ENCODE assay signal across 7 cellular contexts in the genomic region with DNA sequence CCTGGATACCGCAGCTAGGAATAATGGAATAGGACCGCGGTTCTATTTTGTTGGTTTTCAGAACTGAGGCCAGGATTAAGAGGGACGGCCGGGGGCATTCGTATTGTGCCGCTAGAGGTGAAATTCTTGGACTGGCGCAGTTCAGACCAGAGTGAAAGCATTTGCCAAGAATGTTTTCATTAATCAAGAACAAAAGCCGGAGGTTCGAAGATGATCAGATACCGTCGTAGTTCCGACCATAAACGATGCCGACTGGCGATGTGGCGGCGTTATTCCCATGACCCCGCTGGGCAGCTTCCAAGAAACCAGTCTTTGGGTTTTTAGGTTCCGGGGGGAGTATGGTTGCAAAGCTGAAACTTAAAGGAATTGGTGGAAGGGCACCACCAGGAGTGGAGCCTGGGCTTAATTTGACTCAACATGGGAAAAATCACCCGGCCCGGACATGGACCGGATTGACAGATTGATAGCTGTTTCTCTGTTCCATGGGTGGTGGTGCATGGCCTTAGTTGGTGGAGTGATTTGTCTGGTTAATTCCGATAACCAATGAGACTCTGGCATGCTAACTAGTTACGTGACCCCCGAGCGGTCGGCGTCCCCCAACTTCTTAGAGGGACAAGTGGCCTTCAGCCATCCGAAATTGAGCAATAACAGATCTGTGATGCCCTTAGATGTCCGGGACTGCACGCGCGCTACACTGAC.
DNase-seq lines count a peak whose midpoint lies in the region; ATAC-seq and TF ChIP-seq lines count a peak whose summit lies in the region.
"Not testable (repeated sequence)": the region's sequence is repeated elsewhere in the genome, so short reads cannot be mapped to it uniquely, and the experiment has no call there.

No MANE protein-coding gene starts in this region.

- ATAC-seq in RWPE2 (ENCODE audit: low read depth) = not testable (repeated sequence)

- H3K79me1 ChIP-seq in mesenchymal stem cell (replicated peaks; ENCODE audit: low read length, poor library complexity, severe bottlenecking) = not testable (repeated sequence)

- H3K27ac ChIP-seq in BLaER1; RWPE2 (ENCODE audit: poor library complexity, severe bottlenecking); fibroblast of lung (ENCODE audit: insufficient read depth, low read length); mesenchymal stem cell (ENCODE audit: low read length, poor library complexity, severe bottlenecking); osteoblast (ENCODE audit: low read depth, low read length): not testable (repeated sequence)

- H3K27me3 ChIP-seq in BLaER1; RWPE2 (ENCODE audit: insufficient read depth, poor library complexity, severe bottlenecking); fibroblast of lung (ENCODE audit: control insufficient read depth, insufficient read depth, low read length); mesenchymal stem cell (ENCODE audit: control insufficient read depth in 1 of 2, insufficient read depth in 1 of 2, low read length in 2 of 2); osteoblast (ENCODE audit: insufficient read depth, low read length): not testable (repeated sequence)

- not testable (repeated sequence) for H4K91ac ChIP-seq in mesenchymal stem cell (ENCODE audit: low read length)

- peak overlapping the region; percentile 54; the same call in 1 of the 2 replicates for H3K4me3 ChIP-seq in BLaER1
- H3K4me3 ChIP-seq in RWPE2 (ENCODE audit: severe bottlenecking); choroid plexus epithelial cell (ENCODE audit: low read depth, low read length); fibroblast of lung (replicated peaks in 1 of 4; ENCODE audit: control extremely low read depth in 1 of 4, insufficient read depth in 1 of 4, low read depth in 3 of 4, low read length in 4 of 4); fibroblast of villous mesenchyme (ENCODE audit: low read depth, low read length); mesenchymal stem cell (ENCODE audit: insufficient read depth in 1 of 2, low read depth in 1 of 2, low read length in 2 of 2); osteoblast (ENCODE audit: insufficient read depth, low read length): not testable (repeated sequence)

- not testable (repeated sequence) for H3K79me2 ChIP-seq in fibroblast of lung (ENCODE audit: control insufficient read depth, insufficient read depth, low read length); osteoblast (ENCODE audit: insufficient read depth, low read length)

- WGBS in mesenchymal stem cell = 92% methylated on average over 34 of the region's 34 CpGs

- H3K4me2 ChIP-seq in BLaER1; fibroblast of lung (ENCODE audit: extremely low read depth, insufficient read depth, low read length); mesenchymal stem cell (ENCODE audit: low read length, poor library complexity, severe bottlenecking); osteoblast (ENCODE audit: insufficient read depth, low read length): not testable (repeated sequence)

- H4K20me1 ChIP-seq in BLaER1; fibroblast of lung (ENCODE audit: control insufficient read depth, extremely low read depth, insufficient read depth, low read length); osteoblast (ENCODE audit: insufficient read depth, low read length): not testable (repeated sequence)

- H3K23ac ChIP-seq in mesenchymal stem cell (ENCODE audit: low read length in 2 of 2) = not testable (repeated sequence)

- not testable (repeated sequence) for H2AK5ac ChIP-seq in mesenchymal stem cell (ENCODE audit: low read length, severe bottlenecking)

- H3K18ac ChIP-seq in mesenchymal stem cell (ENCODE audit: low read depth in 1 of 2, low read length in 2 of 2) = not testable (repeated sequence)

- not testable (repeated sequence) for H3K4ac ChIP-seq in mesenchymal stem cell (ENCODE audit: low read depth in 1 of 2, low read length in 2 of 2)

- H3K9ac ChIP-seq in BLaER1; fibroblast of lung (ENCODE audit: insufficient read depth, low read length); mesenchymal stem cell (ENCODE audit: low read length): not testable (repeated sequence)

- not testable (repeated sequence) for TF ChIP-seq CTCF in RWPE2 (IDR thresholded peaks at IDR 0.05; ENCODE audit: poor library complexity, severe bottlenecking); choroid plexus epithelial cell (conservative IDR thresholded peaks at IDR 0.05; ENCODE audit: low read depth, low read length); fibroblast of lung (conservative IDR thresholded peaks at IDR 0.05 in 1 of 2, IDR thresholded peaks at IDR 0.05 in 1 of 2; ENCODE audit: low read depth in 1 of 2, low read length in 2 of 2); fibroblast of villous mesenchyme (IDR thresholded peaks at IDR 0.05; ENCODE audit: insufficient read depth, low read depth, low read length); osteoblast (IDR thresholded peaks at IDR 0.05; ENCODE audit: extremely low read depth, low read depth, low read length)

- DNase-seq in RWPE2 (ENCODE audit: low spot score) (peak; percentile 64), choroid plexus epithelial cell (ENCODE audit: low read depth) (peak; percentile 6), fibroblast of lung (ENCODE audit: low read depth in 2 of 2) (peak; percentile 6 to 7), fibroblast of villous mesenchyme (ENCODE audit: low read depth) (peak; percentile 16), osteoblast (ENCODE audit: insufficient read length, low spot score, missing footprints) (peak; percentile 62)
- not testable (repeated sequence) for DNase-seq in mesenchymal stem cell

- H2BK15ac ChIP-seq in mesenchymal stem cell (ENCODE audit: low read depth, poor library complexity, severe bottlenecking) = not testable (repeated sequence)

- not testable (repeated sequence) for H2AFZ ChIP-seq in fibroblast of lung (ENCODE audit: low read length); mesenchymal stem cell (ENCODE audit: low read depth, low read length); osteoblast (ENCODE audit: low read length)

- not testable (repeated sequence) for H2BK120ac ChIP-seq in mesenchymal stem cell (ENCODE audit: low read depth, low read length)

- not testable (repeated sequence) for H3K4me1 ChIP-seq in BLaER1; RWPE2 (ENCODE audit: insufficient read depth, poor library complexity, severe bottlenecking); fibroblast of lung (ENCODE audit: control insufficient read depth, extremely low read depth, insufficient read depth, low read length); mesenchymal stem cell (ENCODE audit: control insufficient read depth, insufficient read depth, low read depth, low read length); osteoblast (ENCODE audit: insufficient read depth, low read length)

- peak overlapping the region; percentile 48 for H2BK5ac ChIP-seq in mesenchymal stem cell (ENCODE audit: low read depth, low read length, poor library complexity, severe bottlenecking)

- H4K8ac ChIP-seq in mesenchymal stem cell (ENCODE audit: low read length) = not testable (repeated sequence)

- H3K14ac ChIP-seq in mesenchymal stem cell (ENCODE audit: low read length in 2 of 2) = not testable (repeated sequence)

- H3K9me3 ChIP-seq in BLaER1 = peaks cover 56% of the 10 kb centered on the region
- H3K9me3 ChIP-seq in RWPE2 (ENCODE audit: severe bottlenecking) = peaks cover 20% of the 10 kb centered on the region
- not testable (repeated sequence) for H3K9me3 ChIP-seq in fibroblast of lung (ENCODE audit: control insufficient read depth, insufficient read depth, low read depth, low read length); mesenchymal stem cell (ENCODE audit: control insufficient read depth, low read length); osteoblast (ENCODE audit: low read depth, low read length)

- H3K36me3 ChIP-seq in BLaER1; RWPE2 (ENCODE audit: low read depth); fibroblast of lung (ENCODE audit: control insufficient read depth, insufficient read depth, low read length); mesenchymal stem cell (ENCODE audit: control insufficient read depth in 1 of 2, insufficient read depth in 2 of 2, low read depth in 1 of 2, low read length in 2 of 2); osteoblast (ENCODE audit: insufficient read depth, low read length): not testable (repeated sequence)

- not testable (repeated sequence) for H2BK12ac ChIP-seq in mesenchymal stem cell (ENCODE audit: low read length in 2 of 2)
